ENCODE assay signal across 8 cellular contexts in the genomic region with DNA sequence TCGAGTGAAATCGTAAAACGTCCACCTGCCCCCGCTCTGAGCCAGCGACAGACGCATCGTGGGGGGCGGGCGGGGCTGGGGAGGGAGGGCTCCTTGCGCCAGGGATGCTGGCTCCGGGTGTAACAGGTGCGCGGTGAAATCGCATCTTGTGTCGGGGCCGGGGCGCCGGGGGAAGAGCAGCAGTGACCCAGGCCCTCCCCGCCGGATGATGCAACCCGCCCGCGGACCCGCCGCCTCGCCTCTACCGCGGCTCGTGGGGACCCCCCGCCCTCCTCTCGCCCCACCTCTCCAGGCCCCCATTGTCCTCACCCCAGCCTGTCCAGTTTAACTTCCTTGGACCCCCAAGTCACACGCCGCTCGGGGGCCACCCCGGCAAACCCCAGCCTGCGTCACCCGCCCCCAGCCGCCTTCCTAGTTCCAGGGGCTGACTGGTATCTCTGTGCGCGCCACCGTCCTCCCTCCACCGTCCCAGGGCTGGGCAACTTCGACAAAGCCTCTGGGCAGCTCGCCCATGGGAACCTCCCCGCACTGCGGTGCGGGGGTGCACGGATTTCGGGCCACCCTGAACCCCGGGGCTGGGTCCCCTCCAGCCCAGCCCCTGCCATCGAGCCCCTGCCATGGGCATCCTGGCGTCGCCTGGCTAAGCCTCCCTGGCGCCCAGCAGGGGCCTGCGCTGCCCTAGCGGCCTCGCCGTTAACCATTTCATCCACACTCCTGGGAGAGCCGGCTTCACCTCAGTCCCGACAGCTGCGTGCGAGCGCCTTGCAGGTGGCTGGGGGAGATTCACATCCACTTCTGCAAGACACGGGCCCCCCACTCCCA. TPM values are rescaled to one million over a fixed set of nuclear protein-coding genes. Genes with fewer than 3 reads are reported as not detected.
DNase-seq lines count a peak whose midpoint lies in the region; ATAC-seq and TF ChIP-seq lines count a peak whose summit lies in the region.

No MANE protein-coding gene starts in this region.

- peaks cover 51% of the 10 kb centered on the region for H3K27me3 Mint-ChIP-seq in MCF 10A (ENCODE audit: insufficient read depth, unreplicated experiment)

- H3K4me1 ChIP-seq in iPS-18a (ENCODE audit: control insufficient read depth, low read depth, low read length), result peaks cover 15% of the 10 kb centered on the region

- DNase-seq in stimulated activated CD4-positive, alpha-beta T cell treated with anti-CD3 and anti-CD28 coated beads, Interleukin-15, amount 100 ng/mL, for 24 hours, result peak; percentile 47
- no peak for DNase-seq in stimulated activated CD4-positive, alpha-beta T cell treated with anti-CD3 and anti-CD28 coated beads, Interleukin-12 subunit alpha, Interleukin-12 subunit beta, amount 100 ng/mL, for 4 hours
- peak; percentile 73 for DNase-seq in activated CD8-positive, alpha-beta memory T cell treated with anti-CD3 and anti-CD28 coated beads for 24 hours
- peak in 24 of 49 donors; percentile 37 to 87 (median 63) for DNase-seq in substantia nigra (lab: John Stamatoyannopoulos, UW)
- DNase-seq in MCF 10A (ENCODE audit: unreplicated experiment), result no peak

- no peaks in the 10 kb centered on the region for H3K4me1 Mint-ChIP-seq in MCF 10A (ENCODE audit: insufficient read depth, unreplicated experiment)

- H3K9ac ChIP-seq in iPS-18a (ENCODE audit: low read length), result peak overlapping the region; percentile 80

- H3K4me3 ChIP-seq in iPS-18a (ENCODE audit: low read length), result peak overlapping the region; percentile 68

- no peaks in the 10 kb centered on the region for H3K9me3 ChIP-seq in iPS-18a (ENCODE audit: control insufficient read depth, low read depth, low read length)

- TF ChIP-seq CTCF in MCF 10A (IDR thresholded peaks at IDR 0.05; ENCODE audit: unreplicated experiment), result no peak

- POLR2A ChIA-PET in MCF 10A (lab: Yijun Ruan, JAX), result no interaction called here

- CTCF ChIA-PET in MCF 10A (lab: Yijun Ruan, JAX), result no interaction called here

- intact Hi-C loops in MCF 10A (cut with micrococcal nuclease), result no loop called here

- no peak overlapping the region for H3K27ac Mint-ChIP-seq in MCF 10A (ENCODE audit: low read depth, unreplicated experiment)

- no peaks in the 10 kb centered on the region for H3K36me3 Mint-ChIP-seq in MCF 10A (ENCODE audit: insufficient read depth, unreplicated experiment)

- H3K27me3 ChIP-seq in iPS-18a (ENCODE audit: control insufficient read depth, insufficient read depth, low read length), result peaks cover 23% of the 10 kb centered on the region

- peaks cover 6% of the 10 kb centered on the region for H3K36me3 ChIP-seq in iPS-18a (ENCODE audit: control insufficient read depth, low read depth, low read length)

- no peak overlapping the region for H3K27ac ChIP-seq in iPS-18a (ENCODE audit: low read length)
- H3K27ac ChIP-seq in substantia nigra (ENCODE audit: low read depth, low read length, poor library complexity, severe bottlenecking), result peak overlapping the region; percentile 90

- ATAC-seq in HG02798 (IDR thresholded peaks at IDR 0.05; ENCODE audit: poor library complexity, unreplicated experiment) (no peak), HG03097 (IDR thresholded peaks at IDR 0.05; ENCODE audit: low FRiP score, unreplicated experiment) (no peak)

- H3K4me3 Mint-ChIP-seq in MCF 10A (ENCODE audit: unreplicated experiment), result no peak overlapping the region

- H3K9me3 Mint-ChIP-seq in MCF 10A (ENCODE audit: unreplicated experiment), result peaks cover 8% of the 10 kb centered on the region

- no TSS peak for BruUV-seq in MCF 10A (replicated peaks; lab: Mats Ljungman, UMichigan)

RNA-seq across cellular contexts. Expression of a gene that starts 0.8 kb away (rescaled TPM):
- not detected in 2 replicates for total RNA-seq in MCF 10A (2022)

RNA-seq across cellular contexts. Expression of a gene that starts 47.8 kb away (rescaled TPM):
- total RNA-seq in MCF 10A (2022), result not detected in 2 replicates

Comparison
In these comparisons a context has a peak if more than half of its experiments do, and no peak if none do; other contexts are left out.
1. DNase-seq: peak in stimulated activated CD4-positive, alpha-beta T cell treated with anti-CD3 and anti-CD28 coated beads, Interleukin-15, amount 100 ng/mL, for 24 hours (single experiment) and activated CD8-positive, alpha-beta memory T cell treated with anti-CD3 and anti-CD28 coated beads for 24 hours (single experiment); none in stimulated activated CD4-positive, alpha-beta T cell treated with anti-CD3 and anti-CD28 coated beads, Interleukin-12 subunit alpha, Interleukin-12 subunit beta, amount 100 ng/mL, for 4 hours (single experiment) and MCF 10A (single experiment).